ENCODE assay signal across 23 cellular contexts in genomic region chr15:63084806-63085205, GRCh38.
"Had no signal": no experiment of that assay in that cellular context is flagged by ENCODE, and none has a peak within 500 bp of the region (broad histone marks: within the 10 kb centered on the region; RNA-seq: fewer than 3 reads in every experiment).

No MANE protein-coding gene starts in this region.

- DNase-seq: Karpas-422, KG1, MG63, NCI-H1092, NCI-H1105 treated with DMSO at 0.1 percent for 48 hours, NCI-H1417 treated with DMSO at 0.1 percent for 48 hours, NCI-H146, NCI-H187, NCI-H2029, NCI-H2081 treated with DMSO at 0.1 percent for 48 hours, NCI-H2171, NCI-H226, NCI-H446, NCI-H510A, NCI-H524 treated with DMSO at 0.1 percent for 48 hours, NCI-H69, NCI-H774, Right ventricle myocardium superior, RPMI8226, SIG-M5 had no signal

- H3K27ac ChIP-seq: SJSA1, SK-N-MC had no signal

- H3K4me3 ChIP-seq: MG63, SJSA1, SK-N-MC had no signal

- FAIRE-seq: RCC 7860 had no signal

- H3K36me3 ChIP-seq: MG63, SJSA1 had no signal

- H3K27me3 ChIP-seq: MG63, SJSA1 had no signal

- H3K9me3 ChIP-seq: MG63, SJSA1 had no signal
